ENCODE assay signal across 14 cellular contexts in the genomic region with DNA sequence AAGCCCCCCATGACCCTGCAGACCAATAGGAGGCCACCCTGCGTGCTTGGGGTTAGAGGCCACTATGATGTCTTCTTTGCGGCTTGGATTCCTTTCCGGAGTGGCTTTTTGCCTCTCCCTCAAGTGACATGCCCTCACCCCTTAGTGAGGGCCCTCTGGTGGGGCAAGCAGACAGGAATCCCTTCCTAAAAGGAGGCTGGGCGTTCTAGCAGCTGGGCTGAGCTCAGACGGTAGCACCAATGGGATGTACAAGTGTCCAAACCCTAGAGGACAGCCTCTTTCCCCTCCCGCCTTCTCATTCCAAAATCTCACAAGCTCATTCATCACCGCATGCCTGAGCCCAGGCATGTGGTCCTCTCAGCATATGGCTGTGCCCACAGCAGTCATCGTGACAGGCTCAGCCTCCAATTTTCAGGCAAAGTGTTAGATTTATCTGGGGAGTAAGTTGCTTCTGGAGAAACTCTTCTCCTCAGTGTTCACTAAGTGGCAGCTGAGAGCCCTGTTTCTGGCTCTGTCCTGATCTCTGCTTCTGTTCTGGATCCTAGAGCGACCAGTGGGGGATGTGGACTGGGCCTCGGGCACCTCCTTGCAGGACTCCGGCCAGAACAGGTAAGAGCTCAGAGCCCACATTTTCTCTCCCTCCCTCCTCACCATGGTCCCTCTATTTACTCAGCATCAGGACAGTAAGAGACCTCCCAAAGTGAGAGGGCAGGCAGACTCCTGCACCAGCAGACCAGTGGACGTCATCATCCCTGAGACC. TPM values are rescaled to one million over a fixed set of nuclear protein-coding genes. Genes with fewer than 3 reads are reported as not detected.
DNase-seq lines count a peak whose midpoint lies in the region; ATAC-seq and TF ChIP-seq lines count a peak whose summit lies in the region.
"Had no signal": no experiment of that assay in that cellular context is flagged by ENCODE, and none has a peak within 500 bp of the region (broad histone marks: within the 10 kb centered on the region; RNA-seq: fewer than 3 reads in every experiment).

No MANE protein-coding gene starts in this region.

- H3K9me3 Mint-ChIP-seq in GM23338, result no peaks in the 10 kb centered on the region

- H3K36me3 Mint-ChIP-seq in GM23338 (ENCODE audit: low read depth), result no peaks in the 10 kb centered on the region; the same call in 2 of the 3 replicates

- no peak overlapping the region for H3K27ac ChIP-seq in A673 (ENCODE audit: low read depth, low read length, poor library complexity, severe bottlenecking)
- no peak overlapping the region for H3K27ac ChIP-seq in GM23338 (ENCODE audit: low read depth)
- no peak overlapping the region for H3K27ac ChIP-seq in Panc1 (ENCODE audit: low read length)
- H3K27ac ChIP-seq in coronary artery, result no peak overlapping the region
- H3K27ac ChIP-seq: body of pancreas had no signal

- CTCF ChIA-PET in A673 (lab: Charles Lee) (interaction anchor here (0.7 to 1.3 kb wide), 2 partner anchors 36 to 401 kb away, joined by 4 to 6 read pairs; no protein-coding TSS in a partner anchor), Panc1 (lab: Charles Lee) (interaction anchor here (1.1 kb wide), 1 partner anchor 36 kb away, joined by 8 read pairs; no protein-coding TSS in a partner anchor)

- in situ Hi-C loops in Panc1 (cut with HindIII; ENCODE audit: low pct_unique_long_range_greater_than_20kb, low sequenced_read_pairs), result no loop called here

- ATAC-seq in GM23338 (peak; percentile 3; the same call in 1 of the 3 replicates), Panc1 (peak; percentile 71), HG02885 (IDR thresholded peaks at IDR 0.05; ENCODE audit: poor library complexity, unreplicated experiment) (no peak)
- ATAC-seq: body of pancreas had no signal

- no peaks in the 10 kb centered on the region for H3K9me2 ChIP-seq in GM23338 (ENCODE audit: insufficient read depth)

- H3K4me3 ChIP-seq in A673 (ENCODE audit: low read depth, low read length, poor library complexity, severe bottlenecking), result no peak overlapping the region
- no peak overlapping the region for H3K4me3 ChIP-seq in GM23338
- no peak overlapping the region for H3K4me3 ChIP-seq in Panc1 (ENCODE audit: low read depth in 2 of 2, low read length in 2 of 2)
- no peak overlapping the region for H3K4me3 ChIP-seq in foreskin fibroblast (ENCODE audit: low read depth in 1 of 2, low read length in 2 of 2)
- H3K4me3 ChIP-seq in coronary artery, result no peak overlapping the region
- H3K4me3 ChIP-seq: body of pancreas had no signal

- POLR2A ChIA-PET in A673 (lab: Charles Lee; ENCODE audit: low non-redundant PET) (no interaction called here), Panc1 (lab: Charles Lee) (no interaction called here)

- H3K27ac Mint-ChIP-seq in GM23338, result no peak overlapping the region

- no peaks in the 10 kb centered on the region for H3F3A ChIP-seq in GM23338 (replicated peaks; ENCODE audit: low read depth)

- H3K36me3 ChIP-seq in A673 (ENCODE audit: insufficient read depth, low read length, poor library complexity, severe bottlenecking) (no peaks in the 10 kb centered on the region), GM23338 (ENCODE audit: insufficient read depth) (no peaks in the 10 kb centered on the region), Panc1 (ENCODE audit: control insufficient read depth, insufficient read depth, low read length) (no peaks in the 10 kb centered on the region)
- H3K36me3 ChIP-seq: BE2C had no signal

- H3K4me2 ChIP-seq in GM23338, result no peak overlapping the region

- no peaks in the 10 kb centered on the region for H3K79me2 ChIP-seq in GM23338 (replicated peaks; ENCODE audit: insufficient read depth)

- no peak overlapping the region for H2AFZ ChIP-seq in GM23338

- H3K4me1 ChIP-seq in A673 (ENCODE audit: insufficient read depth, low read length, poor library complexity, severe bottlenecking) (peaks cover 5% of the 10 kb centered on the region), GM23338 (ENCODE audit: insufficient read depth) (peaks cover 12% of the 10 kb centered on the region), Panc1 (ENCODE audit: control insufficient read depth, insufficient read depth, low read length) (no peaks in the 10 kb centered on the region)
- H3K4me1 ChIP-seq: BE2C had no signal

- H4K20me1 ChIP-seq in GM23338 (replicated peaks; ENCODE audit: insufficient read depth), result no peaks in the 10 kb centered on the region

- intact Hi-C loops in A673 (cut with micrococcal nuclease; ENCODE audit: unreplicated experiment), result no loop called here
- intact Hi-C loops in Panc1 (cut with micrococcal nuclease; ENCODE audit: unreplicated experiment), result no loop called here

- DNase-seq in A673 (ENCODE audit: low spot score) (peak; percentile 59), GM23338 (ENCODE audit: low spot score) (peak; percentile 59), Panc1 (ENCODE audit: low read depth, low spot score) (no peak), foreskin fibroblast (peak; percentile 61 to 72), coronary artery (ENCODE audit: low spot score) (no peak), NCI-H2081 treated with DMSO at 0.1 percent for 48 hours (lab: John Stamatoyannopoulos, UW) (no peak), NCI-H510A treated with DMSO at 0.1 percent for 48 hours (lab: John Stamatoyannopoulos, UW) (no peak)
- DNase-seq: activated CD4-positive, alpha-beta T cell treated with anti-CD3 and anti-CD28 coated beads, Interleukin-2, amount 50 U/mL, for 4 hours; activated effector memory CD4-positive, alpha-beta T cell treated with anti-CD3 and anti-CD28 coated beads, Interleukin-2, amount 50 U/mL, for 16 hours; BE2C; body of pancreas; NCI-H1417 treated with DMSO at 0.1 percent for 48 hours; stimulated activated CD4-positive, alpha-beta T cell treated with anti-CD3 and anti-CD28 coated beads, Interleukin-1b, Interleukin-23, amount 100 ng/mL, for 48 hours had no signal

- H3K4me3 Mint-ChIP-seq in GM23338, result no peak overlapping the region

- H3K27me3 ChIP-seq in A673 (replicated peaks; ENCODE audit: insufficient read depth, low read depth, low read length, poor library complexity) (peaks cover under 1% of the 10 kb centered on the region), GM23338 (ENCODE audit: insufficient read depth) (peaks cover 19% of the 10 kb centered on the region), Panc1 (ENCODE audit: control insufficient read depth, insufficient read depth, low read length) (no peaks in the 10 kb centered on the region)
- H3K27me3 ChIP-seq: BE2C had no signal

- H3K9me3 ChIP-seq in A673 (ENCODE audit: low read depth, low read length, poor library complexity, severe bottlenecking), result no peaks in the 10 kb centered on the region
- no peaks in the 10 kb centered on the region for H3K9me3 ChIP-seq in Panc1 (ENCODE audit: control insufficient read depth, insufficient read depth, low read depth, low read length)
- H3K9me3 ChIP-seq: BE2C, body of pancreas had no signal

- TF ChIP-seq CTCF in A673 (conservative IDR thresholded peaks at IDR 0.05; ENCODE audit: low read depth, low read length) (peak; percentile 37; the same call in 1 of the 2 replicates), GM23338 (conservative IDR thresholded peaks at IDR 0.05; ENCODE audit: low read depth in 2 of 2) (peak; percentile 23 to 46; a peak in 3 of 4 replicates), Panc1 (IDR thresholded peaks at IDR 0.05) (peak; percentile 17; the same call in 1 of the 2 replicates), foreskin fibroblast (IDR thresholded peaks at IDR 0.05; ENCODE audit: low read depth, low read length) (no peak), coronary artery (IDR thresholded peaks at IDR 0.05) (no peak)

- BruUV-seq in A673 (replicated peaks; lab: Mats Ljungman, UMichigan) (no TSS peak), Panc1 (replicated peaks; lab: Mats Ljungman, UMichigan) (no TSS peak)

- H3K4me1 Mint-ChIP-seq in GM23338, result peaks cover 39% of the 10 kb centered on the region

- H3K27me3 Mint-ChIP-seq in GM23338 (ENCODE audit: insufficient read depth, low read depth, poor library complexity), result peaks cover 17% of the 10 kb centered on the region

TF ChIP-seq in GM23338, 12 proteins besides CTCF, POLR2A, EP300 and RAD21 (continues in another document):
- TF ChIP-seq STAT1 (IDR thresholded peaks at IDR 0.05; ENCODE audit: unreplicated experiment), result no peak
- no peak for TF ChIP-seq POLR2AphosphoS5 (IDR thresholded peaks at IDR 0.05; ENCODE audit: low read depth)
- TF ChIP-seq ZNF331 (CRISPR knock-in tag; IDR thresholded peaks at IDR 0.05; ENCODE audit: low read depth), result no peak
- no peak for TF ChIP-seq ZNF114 (CRISPR knock-in tag; IDR thresholded peaks at IDR 0.05)

RNA-seq across cellular contexts. Expression of gene KIAA1614, which starts 4.8 kb away (rescaled TPM):
- total RNA-seq in A673 (2021) (0.67 and 0.94 TPM in 2 replicates), Panc1 (2021; ENCODE audit: unreplicated experiment) (0.80 TPM)
- 1.8 and 2.3 TPM in 2 replicates for total RNA-seq in GM23338 (2014; rRNA removed; shearing (Covaris generic))
- 0.80 and 1.1 TPM in 2 replicates for polyA plus RNA-seq in GM23338 (2016; fragmentation: Nextera tagmentation; extraction: Ambion mirVana)
- polyA plus RNA-seq in Panc1 (2012; ENCODE audit: insufficient read length), result 1.5 TPM

Comparison
In these comparisons a context has a peak if more than half of its experiments do, and no peak if none do; other contexts are left out.
1. DNase-seq: peak in A673 (single experiment), GM23338 (single experiment) and foreskin fibroblast (2 of 2); none in Panc1 (single experiment), coronary artery (single experiment), NCI-H2081 treated with DMSO at 0.1 percent for 48 hours (single experiment) and NCI-H510A treated with DMSO at 0.1 percent for 48 hours (single experiment).
2. CTCF ChIP-seq: peak in A673 (single experiment), GM23338 (2 of 2) and Panc1 (single experiment); none in foreskin fibroblast (single experiment) and coronary artery (single experiment).